Comparison of ENCODE assay signal across 18 cellular contexts in genomic region chr4:183610613-183611012, GRCh38. TPM values are rescaled to one million over a fixed set of nuclear protein-coding genes. Genes with fewer than 3 reads are reported as not detected.
A peak's percentile ranks its signal among the peaks of the same experiment; 100 is the strongest.
DNase-seq lines count a peak whose midpoint lies in the region; ATAC-seq and TF ChIP-seq lines count a peak whose summit lies in the region.
"Had no signal": no experiment of that assay in that cellular context is flagged by ENCODE, and none has a peak within 500 bp of the region (broad histone marks: within the 10 kb centered on the region; RNA-seq: fewer than 3 reads in every experiment).

No MANE protein-coding gene starts in this region.

- H3K9ac ChIP-seq in trophoblast cell (ENCODE audit: low read length), result no peak overlapping the region
- H3K9ac ChIP-seq in MM.1S (ENCODE audit: low read length), result no peak overlapping the region
- H3K9ac ChIP-seq: BLaER1 had no signal

- H3K27me3 ChIP-seq in right cardiac atrium (ENCODE audit: control insufficient read depth, insufficient read depth) (no peaks in the 10 kb centered on the region), right atrium auricular region (no peaks in the 10 kb centered on the region), gastroesophageal sphincter (peaks cover 5% of the 10 kb centered on the region), trophoblast cell (ENCODE audit: insufficient read depth, low read length) (no peaks in the 10 kb centered on the region), aorta (ENCODE audit: control insufficient read depth in 1 of 2, insufficient read depth in 2 of 2, low read length in 1 of 2) (no peaks in the 10 kb centered on the region), prostate gland (replicated peaks; ENCODE audit: insufficient read depth) (no peaks in the 10 kb centered on the region), MM.1S (replicated peaks; ENCODE audit: insufficient read depth, low read length) (no peaks in the 10 kb centered on the region)
- H3K27me3 ChIP-seq: BLaER1 had no signal

- no peaks in the 10 kb centered on the region for H4K20me1 ChIP-seq in MM.1S (ENCODE audit: insufficient read depth, low read length)
- H4K20me1 ChIP-seq: BLaER1 had no signal

- H4K8ac ChIP-seq in trophoblast cell (ENCODE audit: low read depth, low read length), result no peak overlapping the region

- no peak overlapping the region for H4K12ac ChIP-seq in trophoblast cell (ENCODE audit: low read depth, low read length)

- H3K4me1 ChIP-seq in right cardiac atrium (ENCODE audit: control insufficient read depth, insufficient read depth, low read length), result no peaks in the 10 kb centered on the region
- H3K4me1 ChIP-seq in right atrium auricular region, result no peaks in the 10 kb centered on the region
- H3K4me1 ChIP-seq in gastroesophageal sphincter, result no peaks in the 10 kb centered on the region
- H3K4me1 ChIP-seq in trophoblast cell (ENCODE audit: control insufficient read depth in 1 of 2, insufficient read depth in 2 of 2, low read length in 2 of 2), result peaks cover 2 to 4% of the 10 kb centered on the region in 2 experiments
- H3K4me1 ChIP-seq in aorta (ENCODE audit: control insufficient read depth in 1 of 2, insufficient read depth in 2 of 2, low read length in 2 of 2), result no peaks in the 10 kb centered on the region
- H3K4me1 ChIP-seq in prostate gland (replicated peaks), result no peaks in the 10 kb centered on the region
- no peaks in the 10 kb centered on the region for H3K4me1 ChIP-seq in MM.1S (ENCODE audit: low read length)
- H3K4me1 ChIP-seq: BLaER1, heart right ventricle had no signal

- no peak overlapping the region for H4K91ac ChIP-seq in trophoblast cell (ENCODE audit: low read depth, low read length)

- DNase-seq in right cardiac atrium (no peak), right atrium auricular region (ENCODE audit: low spot score) (no peak), trophoblast cell (peak; percentile 86 to 95), aorta (no peak), prostate gland (ENCODE audit: low spot score) (no peak), MM.1S (no peak)
- no peak for DNase-seq in stimulated activated CD4-positive, alpha-beta T cell treated with anti-CD3 and anti-CD28 coated beads, Interleukin-2, amount 100 ng/mL, for 48 hours
- DNase-seq: 8988T; activated naive CD8-positive, alpha-beta T cell treated with anti-CD3 and anti-CD28 coated beads, Interleukin-2, amount 50 U/mL, for 24 hours; caudate nucleus; heart right ventricle; kidney; natural killer cell; NCI-H1436; NCI-H526; stimulated activated naive B cell treated with anti-CD40 and anti-IgM and Interleukin-4, amounts not matched to agents 10 μg/mL and 1 μg/mL and 100 μg/mL, for 72 hours had no signal

- no peak for TF ChIP-seq EP300 in gastroesophageal sphincter (IDR thresholded peaks at IDR 0.05)

- no peak overlapping the region for H3K14ac ChIP-seq in trophoblast cell (ENCODE audit: low read length)

- no peak overlapping the region for H3K18ac ChIP-seq in trophoblast cell (ENCODE audit: low read length)

- H3K79me2 ChIP-seq in trophoblast cell (ENCODE audit: control insufficient read depth, insufficient read depth, low read length, poor library complexity) (no peaks in the 10 kb centered on the region), MM.1S (ENCODE audit: low read length) (no peaks in the 10 kb centered on the region)

- H2AFZ ChIP-seq in trophoblast cell (ENCODE audit: insufficient read depth, low read length, poor library complexity) (no peak overlapping the region), MM.1S (ENCODE audit: low read length) (no peak overlapping the region)

- H3K4me3 ChIP-seq in right cardiac atrium (ENCODE audit: low read length), result no peak overlapping the region
- no peak overlapping the region for H3K4me3 ChIP-seq in right atrium auricular region
- H3K4me3 ChIP-seq in gastroesophageal sphincter, result no peak overlapping the region
- no peak overlapping the region for H3K4me3 ChIP-seq in trophoblast cell (ENCODE audit: low read depth, low read length)
- H3K4me3 ChIP-seq in aorta (ENCODE audit: low read length in 2 of 2), result no peak overlapping the region
- no peak overlapping the region for H3K4me3 ChIP-seq in prostate gland
- H3K4me3 ChIP-seq in MM.1S (ENCODE audit: low read length), result no peak overlapping the region
- H3K4me3 ChIP-seq: BLaER1, heart right ventricle had no signal

- no peak overlapping the region for H3K27ac ChIP-seq in right cardiac atrium (ENCODE audit: low read length)
- H3K27ac ChIP-seq in right atrium auricular region, result no peak overlapping the region
- no peak overlapping the region for H3K27ac ChIP-seq in gastroesophageal sphincter
- H3K27ac ChIP-seq in trophoblast cell (ENCODE audit: low read depth, low read length), result no peak overlapping the region
- H3K27ac ChIP-seq in aorta (ENCODE audit: low read depth in 1 of 2, low read length in 2 of 2), result no peak overlapping the region
- H3K27ac ChIP-seq in prostate gland, result peak overlapping the region in 1 of 2 donors; percentile 23
- no peak overlapping the region for H3K27ac ChIP-seq in MM.1S (ENCODE audit: low read length)
- H3K27ac ChIP-seq: BLaER1, heart right ventricle had no signal

- H3K23ac ChIP-seq in trophoblast cell (ENCODE audit: low read length), result no peak overlapping the region

- no peaks in the 10 kb centered on the region for H3K79me1 ChIP-seq in trophoblast cell (ENCODE audit: low read length)

- H2AK5ac ChIP-seq in trophoblast cell (ENCODE audit: low read length), result no peak overlapping the region

- no peak for TF ChIP-seq POLR2A in gastroesophageal sphincter (IDR thresholded peaks at IDR 0.05)
- no peak for TF ChIP-seq POLR2A in prostate gland (IDR thresholded peaks at IDR 0.05)

- no peaks in the 10 kb centered on the region for H3K36me3 ChIP-seq in right atrium auricular region
- no peaks in the 10 kb centered on the region for H3K36me3 ChIP-seq in gastroesophageal sphincter
- H3K36me3 ChIP-seq in trophoblast cell (ENCODE audit: control insufficient read depth in 1 of 2, insufficient read depth in 2 of 2, low read length in 2 of 2), result no peaks in the 10 kb centered on the region
- H3K36me3 ChIP-seq in aorta (ENCODE audit: control insufficient read depth in 1 of 2, insufficient read depth in 2 of 2, low read length in 1 of 2), result no peaks in the 10 kb centered on the region
- no peaks in the 10 kb centered on the region for H3K36me3 ChIP-seq in prostate gland
- H3K36me3 ChIP-seq in MM.1S (replicated peaks; ENCODE audit: insufficient read depth, low read length), result no peaks in the 10 kb centered on the region
- H3K36me3 ChIP-seq: BLaER1, heart right ventricle had no signal

- no peak overlapping the region for H3K4me2 ChIP-seq in trophoblast cell (ENCODE audit: low read length)
- no peak overlapping the region for H3K4me2 ChIP-seq in MM.1S (ENCODE audit: low read depth, low read length)
- H3K4me2 ChIP-seq: BLaER1 had no signal

- no peak overlapping the region for H2BK5ac ChIP-seq in trophoblast cell (ENCODE audit: low read depth, low read length, poor library complexity)

- intact Hi-C loops in right cardiac atrium (cut with DNase I), result no loop called here
- intact Hi-C loops in aorta (cut with DNase I), result no loop called here
- intact Hi-C loops in prostate gland (cut with DNase I), result no loop called here

- H3K4ac ChIP-seq in trophoblast cell (ENCODE audit: low read depth, low read length), result no peak overlapping the region

- no peak overlapping the region for H2BK120ac ChIP-seq in trophoblast cell (ENCODE audit: insufficient read depth, low read length, poor library complexity)

- H2BK12ac ChIP-seq in trophoblast cell (ENCODE audit: low read length), result no peak overlapping the region

- H3K9me3 ChIP-seq in right cardiac atrium (ENCODE audit: control insufficient read depth, low read length), result no peaks in the 10 kb centered on the region
- H3K9me3 ChIP-seq in right atrium auricular region, result no peaks in the 10 kb centered on the region
- H3K9me3 ChIP-seq in gastroesophageal sphincter, result no peaks in the 10 kb centered on the region
- no peaks in the 10 kb centered on the region for H3K9me3 ChIP-seq in trophoblast cell (ENCODE audit: insufficient read depth, low read depth, low read length)
- no peaks in the 10 kb centered on the region for H3K9me3 ChIP-seq in aorta (ENCODE audit: control insufficient read depth, low read length)
- no peaks in the 10 kb centered on the region for H3K9me3 ChIP-seq in prostate gland
- no peaks in the 10 kb centered on the region for H3K9me3 ChIP-seq in MM.1S (replicated peaks; ENCODE audit: insufficient read depth, low read length)
- H3K9me3 ChIP-seq: BLaER1, heart right ventricle had no signal

- H3K9me2 ChIP-seq in MM.1S (replicated peaks; ENCODE audit: insufficient read depth, low read length), result no peaks in the 10 kb centered on the region

- H3F3A ChIP-seq in MM.1S (ENCODE audit: insufficient read depth, low read length), result no peaks in the 10 kb centered on the region

- no peak for TF ChIP-seq CTCF in right atrium auricular region (IDR thresholded peaks at IDR 0.05)
- TF ChIP-seq CTCF in gastroesophageal sphincter (IDR thresholded peaks at IDR 0.05), result no peak
- TF ChIP-seq CTCF in prostate gland (IDR thresholded peaks at IDR 0.05), result no peak
- TF ChIP-seq CTCF in MM.1S (IDR thresholded peaks at IDR 0.05; ENCODE audit: low read length), result no peak

- 46% methylated on average over 7 of the region's 7 CpGs for WGBS in right cardiac atrium
- WGBS in gastroesophageal sphincter (ENCODE audit: low coverage in 1 of 2), 2 donors, result 56 to 70% methylated on average over 5 to 7 of the region's 7 CpGs
- WGBS in trophoblast cell (ENCODE audit: extremely low coverage, insufficient coverage, insufficient read length), result no CpG with 5 or more reads among the region's 7 CpGs
- WGBS in aorta, 2 donors, result 44 to 45% methylated on average over 7 of the region's 7 CpGs
- 39% methylated on average over 7 of the region's 7 CpGs for WGBS in prostate gland

- ATAC-seq in right cardiac atrium, result peak; percentile 26 to 41
- peak; percentile 69 for ATAC-seq in gastroesophageal sphincter
- peak; percentile 65 for ATAC-seq in aorta (ENCODE audit: low FRiP score)
- ATAC-seq: activated naive CD8-positive, alpha-beta T cell treated with anti-CD3 and anti-CD28 coated beads, Interleukin-2, amount 50 U/mL, for 24 hours; natural killer cell; stimulated activated naive B cell treated with anti-CD40 and anti-IgM and Interleukin-4, amounts not matched to agents 10 μg/mL and 1 μg/mL and 100 μg/mL, for 72 hours had no signal

RNA-seq across cellular contexts. Expression of gene RWDD4, which starts 48.4 kb away (rescaled TPM):
- 10 to 100 TPM; 15.9 to 21.4 (median 18.2) TPM for total RNA-seq in right cardiac atrium
- 14.2 TPM for polyA plus RNA-seq in right cardiac atrium
- total RNA-seq in right atrium auricular region, result 10 to 100 TPM; 15.3 to 24.9 TPM
- total RNA-seq in gastroesophageal sphincter, result 10 to 100 TPM; 29.6 to 43.0 (median 32.8) TPM
- 22.0 and 22.3 TPM in 2 replicates for polyA plus RNA-seq in trophoblast cell (2013)
- 10 to 100 TPM; 17.3 to 20.2 TPM for total RNA-seq in aorta
- polyA plus RNA-seq in aorta, result 10 to 100 TPM; 17.1 to 31.7 TPM
- 10 to 100 TPM; 24.4 to 27.6 TPM for total RNA-seq in prostate gland

RNA-seq across cellular contexts. Expression of gene TRAPPC11, which starts 48.5 kb away (rescaled TPM):
- 10 to 100 TPM; 18.6 to 21.4 (median 20.5) TPM for total RNA-seq in right cardiac atrium
- 12.6 TPM for polyA plus RNA-seq in right cardiac atrium
- total RNA-seq in right atrium auricular region, result 10 to 100 TPM; 22.2 to 31.0 TPM
- total RNA-seq in gastroesophageal sphincter, result 10 to 100 TPM; 42.1 to 57.5 (median 54.7) TPM
- 18.3 and 19.9 TPM in 2 replicates for polyA plus RNA-seq in trophoblast cell (2013)
- total RNA-seq in aorta, result 10 to 100 TPM; 31.9 to 44.6 TPM
- polyA plus RNA-seq in aorta, result 10 to 100 TPM in 1 of 2 donors, 1 to 10 TPM in 1; 7.4 to 16.6 TPM
- total RNA-seq in prostate gland, result 10 to 100 TPM; 27.6 to 34.5 TPM

Comparison
In these comparisons a context has a peak if more than half of its experiments do, and no peak if none do; other contexts are left out.
1. DNase-seq: peak in trophoblast cell (2 of 2); none in right cardiac atrium (0 of 3), right atrium auricular region (single experiment), aorta (0 of 2), stimulated activated CD4-positive, alpha-beta T cell treated with anti-CD3 and anti-CD28 coated beads, Interleukin-2, amount 100 ng/mL, for 48 hours (0 of 2), prostate gland (single experiment) and MM.1S (single experiment).
2. Peak in every context shown above with its lines, with median percentiles within 50 percentile points of each other: ATAC-seq.